1 cellular context compared by ENCODE assay signal in the genomic region with DNA sequence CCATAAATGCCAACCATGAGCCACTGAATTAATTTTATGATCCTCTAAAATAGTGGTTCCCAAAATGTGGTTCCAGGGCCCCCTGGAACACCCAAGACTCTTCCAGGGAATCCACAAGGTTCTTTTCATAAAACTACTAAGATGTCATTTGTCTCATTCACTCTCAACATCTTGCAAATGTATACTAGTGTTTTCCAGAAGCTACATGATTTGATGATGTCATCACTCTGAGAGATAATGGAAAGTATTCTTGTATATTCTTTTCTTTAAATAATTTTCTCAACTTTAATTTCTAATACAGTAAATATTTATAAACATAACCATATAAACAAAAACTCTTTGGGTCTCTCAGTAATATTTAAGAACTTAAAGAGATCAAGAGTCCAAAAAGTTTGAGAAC.
TF ChIP-seq lines count a peak whose summit lies in the region.

No MANE protein-coding gene starts in this region.

TF ChIP-seq in GM23338, 12 proteins besides CTCF, POLR2A, EP300 and RAD21 (continued from another document):
- TF ChIP-seq, protein P1, sequence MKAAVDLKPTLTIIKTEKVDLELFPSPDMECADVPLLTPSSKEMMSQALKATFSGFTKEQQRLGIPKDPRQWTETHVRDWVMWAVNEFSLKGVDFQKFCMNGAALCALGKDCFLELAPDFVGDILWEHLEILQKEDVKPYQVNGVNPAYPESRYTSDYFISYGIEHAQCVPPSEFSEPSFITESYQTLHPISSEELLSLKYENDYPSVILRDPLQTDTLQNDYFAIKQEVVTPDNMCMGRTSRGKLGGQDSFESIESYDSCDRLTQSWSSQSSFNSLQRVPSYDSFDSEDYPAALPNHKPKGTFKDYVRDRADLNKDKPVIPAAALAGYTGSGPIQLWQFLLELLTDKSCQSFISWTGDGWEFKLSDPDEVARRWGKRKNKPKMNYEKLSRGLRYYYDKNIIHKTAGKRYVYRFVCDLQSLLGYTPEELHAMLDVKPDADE (IDR thresholded peaks at IDR 0.05), result no peak
